In genomic region chr3:114056130-114057010, GRCh38 we compare ENCODE assay signal across 1 cellular context.
A peak's percentile ranks its signal among the peaks of the same experiment; 100 is the strongest.
TF ChIP-seq lines count a peak whose summit lies in the region.

Gene CCDC191, minus strand, starts transcription at chr3:114056526. Its CDS starts 60 bp downstream, at chr3:114056466.
Gene QTRT2, plus strand, starts transcription at chr3:114056737. Its CDS starts 8,521 bp downstream, at chr3:114065258.

TF ChIP-seq in GM23338, 12 proteins besides CTCF, POLR2A, EP300 and RAD21 (continued from another document):
- TF ChIP-seq ZNF462 (CRISPR knock-in tag; IDR thresholded peaks at IDR 0.05) (no peak), EZH2 (IDR thresholded peaks at IDR 0.05; ENCODE audit: low read depth, unreplicated experiment) (no peak), ETS1 (IDR thresholded peaks at IDR 0.05) (peak; percentile 94), POLR2AphosphoS5 (IDR thresholded peaks at IDR 0.05; ENCODE audit: low read depth) (peak; percentile 76)
